7 cellular contexts compared by ENCODE assay signal in genomic region chr15:93305306-93305705, GRCh38.
"Had no signal": no experiment of that assay in that cellular context is flagged by ENCODE, and none has a peak within 500 bp of the region (broad histone marks: within the 10 kb centered on the region; RNA-seq: fewer than 3 reads in every experiment).

No MANE protein-coding gene starts in this region.

- H3K27ac ChIP-seq: GM23248 had no signal

- H2AFZ ChIP-seq: GM23248 had no signal

- DNase-seq: GM23248, GOT3, H7, HCEC 1CT, IMR-90, KG1 had no signal

- ATAC-seq: K562 had no signal

- H3K4me3 ChIP-seq: GM23248, K562 had no signal

- H3K9ac ChIP-seq: GM23248 had no signal
